ENCODE assay signal across 14 cellular contexts in the genomic region with DNA sequence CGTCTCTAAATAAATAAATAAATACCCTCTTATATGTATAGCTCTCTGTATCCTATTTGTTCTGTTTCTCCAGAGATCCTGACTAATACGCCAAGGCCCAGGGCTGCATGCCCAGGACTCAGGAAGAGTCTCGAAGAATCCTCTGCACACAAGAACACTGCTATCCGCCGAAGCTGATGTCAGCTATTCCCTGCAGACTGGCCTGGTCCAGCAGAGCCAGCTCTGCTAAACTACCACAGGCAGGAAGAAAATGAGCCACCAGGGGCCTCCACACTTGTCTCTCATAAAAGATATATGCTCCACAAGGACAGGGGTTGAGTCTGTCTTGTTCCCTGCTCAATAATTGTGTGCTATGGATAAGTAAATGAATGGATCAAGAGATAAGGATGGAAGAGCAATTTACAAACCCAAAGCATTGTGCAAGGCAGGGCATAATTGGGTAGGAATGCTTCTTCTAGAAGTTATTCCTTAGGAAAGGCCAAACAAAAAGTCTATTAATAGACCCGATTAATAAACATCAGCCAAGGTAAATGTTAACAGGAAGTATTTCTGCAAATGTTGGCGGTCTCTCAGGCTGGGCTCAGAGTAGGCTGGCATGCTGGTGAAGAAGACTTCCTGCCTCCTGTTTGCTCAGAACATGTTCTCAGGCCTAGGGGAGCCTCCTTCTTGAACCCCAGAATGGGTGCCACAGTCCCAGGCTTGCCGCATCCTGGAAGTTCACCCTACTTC. TPM values are rescaled to one million over a fixed set of nuclear protein-coding genes. Genes with fewer than 3 reads are reported as not detected.
DNase-seq lines count a peak whose midpoint lies in the region; ATAC-seq and TF ChIP-seq lines count a peak whose summit lies in the region.
"Had no signal": no experiment of that assay in that cellular context is flagged by ENCODE, and none has a peak within 500 bp of the region (broad histone marks: within the 10 kb centered on the region; RNA-seq: fewer than 3 reads in every experiment).

No MANE protein-coding gene starts in this region.

- intact Hi-C loops in Right ventricle myocardium inferior (cut with DNase I) = no loop called here
- intact Hi-C loops in cardiac septum (cut with DNase I) = no loop called here
- intact Hi-C loops in esophagus squamous epithelium (cut with DNase I) = no loop called here
- intact Hi-C loops in lower lobe of right lung (cut with DNase I) = no loop called here
- intact Hi-C loops in aorta (cut with DNase I) = loop anchor here in 1 of 2 donors (2.0 kb wide), 1 partner anchor 23 kb away; no protein-coding TSS in a partner anchor

- TF ChIP-seq POLR2A in esophagus squamous epithelium (IDR thresholded peaks at IDR 0.05) = no peak

- TF ChIP-seq CTCF in esophagus squamous epithelium (IDR thresholded peaks at IDR 0.05) (no peak), lower lobe of right lung (IDR thresholded peaks at IDR 0.05) (peak; percentile 34)

- peak overlapping the region in 3 of 4 donors; percentile 3 to 6 (median 4) for H3K27ac ChIP-seq in esophagus squamous epithelium
- no peak overlapping the region for H3K27ac ChIP-seq in lower lobe of right lung
- H3K27ac ChIP-seq in aorta (ENCODE audit: low read depth in 1 of 2, low read length in 2 of 2) = peak overlapping the region; percentile 39 to 50
- H3K27ac ChIP-seq: skin epidermis, tibial nerve had no signal

- ATAC-seq in Right ventricle myocardium inferior (peak; percentile 91), lower lobe of right lung (peak; percentile 41 to 44), aorta (ENCODE audit: low FRiP score) (peak; percentile 87), HG03520 (IDR thresholded peaks at IDR 0.05; ENCODE audit: unreplicated experiment) (no peak), GM21360 (IDR thresholded peaks at IDR 0.05; ENCODE audit: unreplicated experiment) (no peak)

- H3K4me3 ChIP-seq in esophagus squamous epithelium = no peak overlapping the region
- H3K4me3 ChIP-seq in lower lobe of right lung = no peak overlapping the region
- H3K4me3 ChIP-seq in aorta (ENCODE audit: low read length in 2 of 2) = no peak overlapping the region
- H3K4me3 ChIP-seq: skin epidermis, tibial nerve had no signal

- no peaks in the 10 kb centered on the region for H3K36me3 ChIP-seq in esophagus squamous epithelium
- H3K36me3 ChIP-seq in lower lobe of right lung = no peaks in the 10 kb centered on the region
- H3K36me3 ChIP-seq in aorta (ENCODE audit: control insufficient read depth in 1 of 2, insufficient read depth in 2 of 2, low read length in 1 of 2) = no peaks in the 10 kb centered on the region
- H3K36me3 ChIP-seq: tibial nerve had no signal

- H3K4me1 ChIP-seq in esophagus squamous epithelium = peaks cover 0 to 11% (median 0%) of the 10 kb centered on the region in 3 donors
- peaks cover 31% of the 10 kb centered on the region for H3K4me1 ChIP-seq in lower lobe of right lung
- no peaks in the 10 kb centered on the region for H3K4me1 ChIP-seq in aorta (ENCODE audit: control insufficient read depth in 1 of 2, insufficient read depth in 2 of 2, low read length in 2 of 2)

- H3K9me3 ChIP-seq in esophagus squamous epithelium = no peaks in the 10 kb centered on the region
- no peaks in the 10 kb centered on the region for H3K9me3 ChIP-seq in lower lobe of right lung
- H3K9me3 ChIP-seq in aorta (ENCODE audit: control insufficient read depth, low read length) = no peaks in the 10 kb centered on the region
- H3K9me3 ChIP-seq: tibial nerve had no signal

- WGBS in esophagus squamous epithelium, 2 donors = 62 to 65% methylated on average over 7 of the region's 8 CpGs
- WGBS in aorta, 2 donors = 2 to 5% methylated on average over 8 of the region's 8 CpGs

- DNase-seq in Right ventricle myocardium inferior (ENCODE audit: missing footprints) = no peak
- no peak for DNase-seq in cardiac septum (ENCODE audit: low spot score)
- no peak for DNase-seq in esophagus squamous epithelium (lab: John Stamatoyannopoulos, UW)
- DNase-seq in lower lobe of right lung = no peak
- peak; percentile 76 to 85 for DNase-seq in aorta
- DNase-seq in HCEC 1CT = no peak
- DNase-seq: activated naive CD8-positive, alpha-beta T cell treated with anti-CD3 and anti-CD28 coated beads for 36 hours; hippocampal formation; NCI-H187; T-helper 9 cell had no signal

- H3K27me3 ChIP-seq in esophagus squamous epithelium = no peaks in the 10 kb centered on the region
- H3K27me3 ChIP-seq in lower lobe of right lung (ENCODE audit: low read depth) = no peaks in the 10 kb centered on the region
- no peaks in the 10 kb centered on the region for H3K27me3 ChIP-seq in aorta (ENCODE audit: control insufficient read depth in 1 of 2, insufficient read depth in 2 of 2, low read length in 1 of 2)
- H3K27me3 ChIP-seq: tibial nerve had no signal

RNA-seq across cellular contexts. Expression of a gene that starts 26.3 kb away (rescaled TPM):
- total RNA-seq in Right ventricle myocardium inferior = 19.5 TPM
- 16.7 TPM for total RNA-seq in cardiac septum
- total RNA-seq in esophagus squamous epithelium = 1 to 10 TPM in 3 of 4 donors, under 1 TPM in 1; 0.91 to 7.4 (median 3.8) TPM
- total RNA-seq in lower lobe of right lung = 20.4 TPM
- 10 to 100 TPM; 13.5 to 32.2 TPM for total RNA-seq in aorta
- 10 to 100 TPM in 1 of 2 donors, 1 to 10 TPM in 1; 2.8 to 15.5 TPM for polyA plus RNA-seq in aorta

RNA-seq across cellular contexts. Expression of a gene that starts 46.9 kb away (rescaled TPM):
- 12.3 TPM for total RNA-seq in Right ventricle myocardium inferior
- total RNA-seq in cardiac septum = 14.4 TPM
- 10 to 100 TPM; 17.0 to 21.4 (median 19.5) TPM for total RNA-seq in esophagus squamous epithelium
- 30.3 TPM for total RNA-seq in lower lobe of right lung
- total RNA-seq in aorta = 10 to 100 TPM; 25.6 to 34.7 TPM
- polyA plus RNA-seq in aorta = 10 to 100 TPM; 17.5 to 33.9 TPM

Comparison
In these comparisons a context has a peak if more than half of its experiments do, and no peak if none do; other contexts are left out.
1. ATAC-seq: peak in Right ventricle myocardium inferior (single experiment), lower lobe of right lung (2 of 2) and aorta (single experiment); none in HG03520 (single experiment) and GM21360 (single experiment).
2. DNase-seq: peak in aorta (2 of 2); none in Right ventricle myocardium inferior (single experiment), cardiac septum (single experiment), esophagus squamous epithelium (single experiment), lower lobe of right lung (single experiment) and HCEC 1CT (single experiment).